Comparison of ENCODE assay signal across 8 cellular contexts in genomic region chr6:36607782-36608386, GRCh38. TPM values are rescaled to one million over a fixed set of nuclear protein-coding genes. Genes with fewer than 3 reads are reported as not detected.
DNase-seq lines count a peak whose midpoint lies in the region; ATAC-seq, FAIRE-seq and TF ChIP-seq lines count a peak whose summit lies in the region.
"Had no signal": no experiment of that assay in that cellular context is flagged by ENCODE, and none has a peak within 500 bp of the region (broad histone marks: within the 10 kb centered on the region; RNA-seq: fewer than 3 reads in every experiment).

No MANE protein-coding gene starts in this region.

- in situ Hi-C loops in GM23248 (cut with MboI), result no loop called here

- H3K4me2 ChIP-seq in GM23248 (ENCODE audit: unreplicated experiment), result no peak overlapping the region
- H3K4me2 ChIP-seq in trophoblast cell (ENCODE audit: low read length), result no peak overlapping the region

- H3K23ac ChIP-seq in trophoblast cell (ENCODE audit: low read length), result no peak overlapping the region

- WGBS in GM23248 (ENCODE audit: low coverage in 1 of 2, low lambda C conversion rate in 2 of 2, missing lambda C conversion rate in 2 of 2), 2 experiments, result 77 to 80% methylated on average over 10 of the region's 10 CpGs
- no CpG with 5 or more reads among the region's 10 CpGs for WGBS in trophoblast cell (ENCODE audit: extremely low coverage, insufficient coverage, insufficient read length)

- TF ChIP-seq POLR2A in GM12892 (IDR thresholded peaks at IDR 0.05; ENCODE audit: low read depth, low read length), result no peak

- no peak for DNase-seq in GM23248
- DNase-seq in SK-N-MC (ENCODE audit: low read depth, low spot score), result no peak
- peak; percentile 53 to 66 for DNase-seq in trophoblast cell
- no peak for DNase-seq in GM12892 (ENCODE audit: insufficient read length)
- DNase-seq in NCI-H1417 (lab: John Stamatoyannopoulos, UW), result no peak
- DNase-seq: effector CD8-positive, alpha-beta T cell had no signal

- H3K36me3 ChIP-seq in GM23248 (ENCODE audit: low read depth), result peaks cover 57% of the 10 kb centered on the region
- peaks cover 98% of the 10 kb centered on the region for H3K36me3 ChIP-seq in SK-N-MC (ENCODE audit: insufficient read depth, low read length)
- peaks cover 32 to 58% of the 10 kb centered on the region in 2 experiments for H3K36me3 ChIP-seq in trophoblast cell (ENCODE audit: control insufficient read depth in 1 of 2, insufficient read depth in 2 of 2, low read length in 2 of 2)

- no peaks in the 10 kb centered on the region for H3K9me2 ChIP-seq in GM23248 (ENCODE audit: insufficient read depth)

- H2AFZ ChIP-seq in GM23248 (no peak overlapping the region), trophoblast cell (ENCODE audit: insufficient read depth, low read length, poor library complexity) (no peak overlapping the region)

- H3K79me1 ChIP-seq in trophoblast cell (ENCODE audit: low read length), result no peaks in the 10 kb centered on the region

- FAIRE-seq in GM12892 (lab: Jason Lieb, UNC), result no peak

- peak overlapping the region; percentile 43 for H2BK5ac ChIP-seq in trophoblast cell (ENCODE audit: low read depth, low read length, poor library complexity)

- H3K9ac ChIP-seq in GM23248 (no peak overlapping the region), SK-N-MC (ENCODE audit: insufficient read length) (no peak overlapping the region), trophoblast cell (ENCODE audit: low read length) (no peak overlapping the region)

- H3K4ac ChIP-seq in trophoblast cell (ENCODE audit: low read depth, low read length), result no peak overlapping the region

- no peak overlapping the region for H4K12ac ChIP-seq in trophoblast cell (ENCODE audit: low read depth, low read length)

- no peak overlapping the region for H2AK5ac ChIP-seq in trophoblast cell (ENCODE audit: low read length)

- no peak overlapping the region for H4K91ac ChIP-seq in trophoblast cell (ENCODE audit: low read depth, low read length)

- peak overlapping the region; percentile 2 for H3K18ac ChIP-seq in trophoblast cell (ENCODE audit: low read length)

- H3K14ac ChIP-seq in trophoblast cell (ENCODE audit: low read length), result no peak overlapping the region

- peak; percentile 49 for ATAC-seq in esophagus mucosa
- ATAC-seq in HG03095 (IDR thresholded peaks at IDR 0.05; ENCODE audit: unreplicated experiment), result no peak

- H3K4me3 ChIP-seq in GM23248 (no peak overlapping the region), SK-N-MC (no peak overlapping the region), trophoblast cell (ENCODE audit: low read depth, low read length) (no peak overlapping the region)

- H3K27ac ChIP-seq in GM23248 (peak overlapping the region; percentile 57), SK-N-MC (peak overlapping the region; percentile 59), trophoblast cell (ENCODE audit: low read depth, low read length) (peak overlapping the region; percentile 43)

- H4K8ac ChIP-seq in trophoblast cell (ENCODE audit: low read depth, low read length), result no peak overlapping the region

- no peak overlapping the region for H2BK12ac ChIP-seq in trophoblast cell (ENCODE audit: low read length)

- H3F3A ChIP-seq in GM23248 (ENCODE audit: insufficient read depth), result peaks cover 98% of the 10 kb centered on the region

- peaks cover 26% of the 10 kb centered on the region for H4K20me1 ChIP-seq in GM23248 (ENCODE audit: insufficient read depth)

- H3K9me3 ChIP-seq in GM23248 (ENCODE audit: low read depth) (no peaks in the 10 kb centered on the region), SK-N-MC (ENCODE audit: low read depth, low read length) (no peaks in the 10 kb centered on the region), trophoblast cell (ENCODE audit: insufficient read depth, low read depth, low read length) (no peaks in the 10 kb centered on the region)

- H3K27me3 ChIP-seq in GM23248 (replicated peaks; ENCODE audit: insufficient read depth) (no peaks in the 10 kb centered on the region), trophoblast cell (ENCODE audit: insufficient read depth, low read length) (no peaks in the 10 kb centered on the region)

- H3K79me2 ChIP-seq in GM23248 (ENCODE audit: insufficient read depth), result peaks cover 59% of the 10 kb centered on the region
- no peaks in the 10 kb centered on the region for H3K79me2 ChIP-seq in trophoblast cell (ENCODE audit: control insufficient read depth, insufficient read depth, low read length, poor library complexity)

- H3K4me1 ChIP-seq in GM23248 (ENCODE audit: insufficient read depth), result peaks cover 32% of the 10 kb centered on the region
- H3K4me1 ChIP-seq in trophoblast cell (ENCODE audit: control insufficient read depth in 1 of 2, insufficient read depth in 2 of 2, low read length in 2 of 2), result no peaks in the 10 kb centered on the region

- H2BK120ac ChIP-seq in trophoblast cell (ENCODE audit: insufficient read depth, low read length, poor library complexity), result no peak overlapping the region

RNA-seq across cellular contexts. Expression of gene SRSF3, which starts 13.7 kb away (rescaled TPM):
- 141 and 171 TPM in 2 replicates for total RNA-seq in GM23248 (2014; rRNA removed; shearing (Covaris generic))
- 238 and 243 TPM in 2 replicates for polyA plus RNA-seq in GM23248 (2016; fragmentation: Nextera tagmentation; extraction: Ambion mirVana)
- total RNA-seq in esophagus mucosa, result 216 TPM
- 254 and 259 TPM in 2 replicates for polyA plus RNA-seq in trophoblast cell (2013)
- 341 TPM for polyA plus RNA-seq in GM12892 (2012; ENCODE audit: missing spikeins)

Comparison
In these comparisons a context has a peak if more than half of its experiments do, and no peak if none do; other contexts are left out.
1. DNase-seq: peak in trophoblast cell (2 of 2); none in GM23248 (single experiment), SK-N-MC (single experiment), GM12892 (single experiment) and NCI-H1417 (0 of 3).
2. Peak in every context shown above with its lines, with median percentiles within 50 percentile points of each other: H3K27ac ChIP-seq.